8 cellular contexts compared by ENCODE assay signal in the genomic region with DNA sequence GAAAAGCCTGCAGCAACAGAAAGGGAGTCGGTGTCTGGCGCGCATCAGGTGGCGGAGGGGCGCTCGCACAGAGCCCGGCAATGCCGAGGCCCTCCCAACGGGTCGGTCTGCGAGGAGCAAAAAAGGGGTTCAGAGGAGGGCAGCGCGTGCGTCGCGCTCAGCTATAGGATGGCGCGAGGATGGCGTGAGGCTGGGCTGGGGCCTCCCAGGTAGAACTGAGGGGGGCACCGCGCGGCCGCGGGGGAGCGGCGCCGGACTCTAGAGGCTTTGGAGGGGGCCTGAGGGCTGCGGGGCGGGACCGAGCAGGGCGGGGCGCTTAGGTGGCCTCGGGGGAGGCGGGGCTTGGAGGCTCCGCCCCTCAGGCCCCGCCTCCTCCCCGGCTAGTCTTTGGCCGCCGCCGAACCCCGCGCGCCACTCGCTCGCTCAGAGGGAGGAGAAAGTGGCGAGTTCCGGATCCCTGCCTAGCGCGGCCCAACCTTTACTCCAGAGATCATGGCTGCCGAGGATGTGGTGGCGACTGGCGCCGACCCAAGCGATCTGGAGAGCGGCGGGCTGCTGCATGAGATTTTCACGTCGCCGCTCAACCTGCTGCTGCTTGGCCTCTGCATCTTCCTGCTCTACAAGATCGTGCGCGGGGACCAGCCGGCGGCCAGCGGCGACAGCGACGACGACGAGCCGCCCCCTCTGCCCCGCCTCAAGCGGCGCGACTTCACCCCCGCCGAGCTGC. TPM values are rescaled to one million over a fixed set of nuclear protein-coding genes. Genes with fewer than 3 reads are reported as not detected.
DNase-seq lines count a peak whose midpoint lies in the region; ATAC-seq and TF ChIP-seq lines count a peak whose summit lies in the region.

PGRMC1 (plus strand) TSS at position 414 of the 727 bp plus-strand sequence; CDS start at position 493, 79 bp downstream.

- TF ChIP-seq CTCF in OCI-LY3 (IDR thresholded peaks at IDR 0.05; ENCODE audit: low read depth, low read length) (no peak), mucosa of descending colon (IDR thresholded peaks at IDR 0.05) (no peak)

- peak within 1 kb of the TSS; percentile 93 for H3K9ac ChIP-seq in OCI-LY3 (ENCODE audit: low read length)

- ATAC-seq in GM19467 (IDR thresholded peaks at IDR 0.05; ENCODE audit: unreplicated experiment) (peak; percentile 91), mucosa of descending colon (peak; percentile 97)

- H3K27me3 ChIP-seq in OCI-LY3 (ENCODE audit: low read depth, low read length): peaks cover 22% of the 10 kb centered on the region

- H3K79me2 ChIP-seq in OCI-LY3 (ENCODE audit: low read length): peaks cover 40% of the 10 kb centered on the region

- H2AFZ ChIP-seq in OCI-LY3 (ENCODE audit: low read depth, low read length): peak within 1 kb of the TSS; percentile 88

- peak within 1 kb of the TSS; percentile 90 for H3K4me2 ChIP-seq in OCI-LY3 (ENCODE audit: low read length)

- H3K4me3 ChIP-seq in OCI-LY3 (ENCODE audit: low read length) (peak within 1 kb of the TSS; percentile 97), mucosa of descending colon (peak within 1 kb of the TSS; percentile 65)

- H3K4me1 ChIP-seq in OCI-LY3 (ENCODE audit: low read length) (peaks cover 12% of the 10 kb centered on the region), mucosa of descending colon (ENCODE audit: low read depth) (no peaks in the 10 kb centered on the region)

- H3K9me3 ChIP-seq in OCI-LY3 (ENCODE audit: insufficient read depth, low read length) (no peaks in the 10 kb centered on the region), mucosa of descending colon (no peaks in the 10 kb centered on the region)

- peaks cover 17% of the 10 kb centered on the region for H4K20me1 ChIP-seq in OCI-LY3 (ENCODE audit: insufficient read depth, low read length)

- intact Hi-C loops in mucosa of descending colon (cut with DNase I, micrococcal nuclease): no loop called here

- H3K36me3 ChIP-seq in OCI-LY3 (replicated peaks; ENCODE audit: low read depth, low read length) (peaks cover 18% of the 10 kb centered on the region), mucosa of descending colon (ENCODE audit: low read depth) (no peaks in the 10 kb centered on the region)

- H3K27ac ChIP-seq in OCI-LY3 (ENCODE audit: low read length): peak within 1 kb of the TSS; percentile 56
- H3K27ac ChIP-seq in epithelial cell of prostate: peak within 1 kb of the TSS; percentile 42

- DNase-seq in COLO829 (ENCODE audit: low spot score): peak; percentile 52
- DNase-seq in HPDE6-E6E7 (ENCODE audit: extremely low spot score): peak; percentile 53
- DNase-seq in activated T-cell treated with anti-CD3 and anti-CD28 coated beads for 24 hours (ENCODE audit: low read depth): peak; percentile 64
- DNase-seq in epithelial cell of prostate (ENCODE audit: low read depth, low spot score): peak; percentile 8
- DNase-seq in mucosa of descending colon: peak; percentile 81 to 87 (median 87)
- DNase-seq in stimulated activated CD8-positive, alpha-beta memory T cell treated with anti-CD3 and anti-CD28 coated beads, Interleukin-4, amount 100 ng/mL, for 24 hours (ENCODE audit: low read depth): peak; percentile 56

RNA-seq across cellular contexts. Expression of gene PGRMC1, which starts in this region (rescaled TPM):
- total RNA-seq in mucosa of descending colon: 100 to 1,000 TPM; 102 to 126 (median 114) TPM

Comparison
In these comparisons a context has a peak if more than half of its experiments do, and no peak if none do; other contexts are left out.
1. Peak in every context shown above with its lines: DNase-seq, ATAC-seq, H3K4me3 ChIP-seq and H3K27ac ChIP-seq.
2. DNase-seq: peak in every context shown above with its lines; median percentile 87 in mucosa of descending colon; 64 in activated T-cell treated with anti-CD3 and anti-CD28 coated beads for 24 hours; 56 in stimulated activated CD8-positive, alpha-beta memory T cell treated with anti-CD3 and anti-CD28 coated beads, Interleukin-4, amount 100 ng/mL, for 24 hours; 53 in HPDE6-E6E7; 52 in COLO829; 8 in epithelial cell of prostate.